8 cellular contexts compared by ENCODE assay signal in the genomic region with DNA sequence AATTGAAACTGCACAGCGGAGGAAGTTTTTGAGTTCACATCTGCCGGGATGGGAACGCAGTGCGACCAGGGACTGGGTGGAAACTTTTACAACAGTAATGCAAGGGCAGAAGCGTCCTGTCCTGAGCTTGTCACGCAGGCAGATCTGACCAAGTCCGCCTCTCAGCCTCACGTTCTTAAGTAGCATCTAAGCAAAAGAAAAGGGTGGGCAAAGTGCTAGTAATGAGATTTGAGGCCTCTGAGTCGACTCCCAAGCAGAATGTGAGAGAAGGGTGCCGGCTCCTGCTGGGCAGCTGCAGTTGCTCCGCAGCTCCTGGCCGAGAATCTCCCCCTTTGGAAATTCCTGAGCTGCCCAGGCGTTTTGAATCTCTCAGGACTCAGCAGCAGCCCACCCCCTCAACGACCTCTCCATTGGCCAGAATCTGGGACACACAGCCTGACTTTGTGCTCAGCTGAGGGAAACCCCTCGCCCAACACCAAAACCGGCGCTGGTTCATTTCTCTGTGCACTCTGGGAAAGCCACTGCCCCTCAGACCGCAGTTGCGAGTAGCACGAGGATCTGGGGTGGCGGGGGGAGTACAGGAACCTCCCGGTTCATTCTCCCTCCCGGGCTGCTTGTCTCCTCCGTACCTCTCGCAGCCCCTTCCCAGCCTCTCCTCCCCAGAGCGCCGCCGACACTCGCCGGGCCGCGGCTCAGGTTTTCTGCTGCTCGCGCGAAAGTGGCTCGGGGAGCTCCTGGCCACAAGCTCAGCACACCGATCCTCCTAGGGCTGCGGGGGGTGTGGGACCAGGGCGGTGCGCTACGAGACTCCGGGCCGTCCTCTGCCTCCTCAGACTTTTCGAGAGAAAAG. TPM values are rescaled to one million over a fixed set of nuclear protein-coding genes. Genes with fewer than 3 reads are reported as not detected.
A peak's percentile ranks its signal among the peaks of the same experiment; 100 is the strongest.
DNase-seq lines count a peak whose midpoint lies in the region; ATAC-seq and TF ChIP-seq lines count a peak whose summit lies in the region.

No MANE protein-coding gene starts in this region.

- peaks cover 11% of the 10 kb centered on the region for H3K27me3 ChIP-seq in DND-41 (ENCODE audit: insufficient read depth, low read length, poor library complexity)
- no peaks in the 10 kb centered on the region; the same call in 1 of the 2 replicates for H3K27me3 ChIP-seq in IMR-90 (ENCODE audit: control insufficient read depth, insufficient read depth, low read length)
- peaks cover 29% of the 10 kb centered on the region for H3K27me3 ChIP-seq in ectodermal cell (ENCODE audit: control insufficient read depth, insufficient read depth, low read length, poor library complexity, severe bottlenecking)

- H2AK5ac ChIP-seq in IMR-90 (ENCODE audit: low read depth, low read length) = peak overlapping the region; percentile 22; the same call in 1 of the 2 replicates

- H3K9ac ChIP-seq in DND-41 (ENCODE audit: low read depth, low read length) (no peak overlapping the region), IMR-90 (ENCODE audit: low read depth, low read length) (peak overlapping the region; percentile 63)

- H3K27ac ChIP-seq in DND-41 (ENCODE audit: low read length) (no peak overlapping the region), IMR-90 (ENCODE audit: insufficient read depth, low read length) (peak overlapping the region; percentile 54), ectodermal cell (ENCODE audit: insufficient read depth, low read depth, low read length, poor library complexity, severe bottlenecking) (peak overlapping the region; percentile 80)

- peaks cover 0 to 11% of the 10 kb centered on the region in 2 experiments; a peak in 1 of 4 replicates for H3K79me1 ChIP-seq in IMR-90 (ENCODE audit: low read depth in 1 of 2, low read length in 2 of 2)

- dilution Hi-C loops in IMR-90 (cut with HindIII; ENCODE audit: low sequenced_read_pairs, unreplicated experiment) = no loop called here

- H4K5ac ChIP-seq in IMR-90 (ENCODE audit: low read depth, low read length) = peak overlapping the region; percentile 21; the same call in 1 of the 2 replicates

- H3K9me3 Mint-ChIP-seq in mesothelial cell of epicardium = peaks cover 8% of the 10 kb centered on the region

- H2BK15ac ChIP-seq in IMR-90 (ENCODE audit: low read depth, low read length) = peak overlapping the region; percentile 67; the same call in 1 of the 3 replicates

- POLR2A ChIA-PET in IMR-90 (lab: Charles Lee; ENCODE audit: unreplicated experiment) = interaction anchor here (0.6 to 0.7 kb wide), 2 partner anchors 79 to 285 kb away, joined by 3 to 6 read pairs; no protein-coding TSS in a partner anchor

- H2BK5ac ChIP-seq in IMR-90 (ENCODE audit: low read depth, low read length, poor library complexity, severe bottlenecking) = peak overlapping the region; percentile 9

- H4K20me1 ChIP-seq in DND-41 (ENCODE audit: insufficient read depth, low read length) (no peaks in the 10 kb centered on the region), IMR-90 (ENCODE audit: insufficient read depth, low read length) (peaks cover 3% of the 10 kb centered on the region; the same call in 1 of the 2 replicates)

- peak overlapping the region; percentile 87 for H3K4me3 Mint-ChIP-seq in mesothelial cell of epicardium

- TF ChIP-seq RAD21 in IMR-90 (IDR thresholded peaks at IDR 0.05; ENCODE audit: low read length) = no peak

- ATAC-seq in DND-41 (ENCODE audit: insufficient read depth, low read depth) (no peak), GM21515 (IDR thresholded peaks at IDR 0.05; ENCODE audit: unreplicated experiment) (peak; percentile 59), IMR-90 (ENCODE audit: low read depth) (peak; percentile 44)

- TF ChIP-seq CTCF in DND-41 (IDR thresholded peaks at IDR 0.05; ENCODE audit: borderline replicate concordance, extremely low read depth, low read length, poor library complexity, severe bottlenecking) = no peak
- no peak for TF ChIP-seq CTCF in IMR-90 (conservative IDR thresholded peaks at IDR 0.05; ENCODE audit: low read depth, low read length)
- no peak for TF ChIP-seq CTCF in mesothelial cell of epicardium (IDR thresholded peaks at IDR 0.05; ENCODE audit: unreplicated experiment)

- TF ChIP-seq POLR2A in IMR-90 (IDR thresholded peaks at IDR 0.05; ENCODE audit: low read depth, low read length) = no peak

- peak overlapping the region; percentile 75 for H3K4ac ChIP-seq in IMR-90 (ENCODE audit: low read depth, low read length)

- H4K8ac ChIP-seq in IMR-90 (ENCODE audit: low read depth in 2 of 2, low read length in 2 of 2) = peak overlapping the region; percentile 9 to 82; a peak in 3 of 4 replicates

- DNase-seq in DND-41 (no peak), IMR-90 (peak; percentile 37), mesothelial cell of epicardium (ENCODE audit: low spot score in 2 of 2, unreplicated experiment in 2 of 2) (peak; percentile 46 to 72), COLO829 (ENCODE audit: low spot score) (no peak)
- peak; percentile 75 to 83 for DNase-seq in activated CD4-positive, alpha-beta T cell treated with anti-CD3 and anti-CD28 coated beads, Interleukin-2, amount 50 U/mL, for 48 hours
- peak; percentile 53 to 80 for DNase-seq in stimulated activated CD8-positive, alpha-beta memory T cell treated with anti-CD3 and anti-CD28 coated beads, Interleukin-7, amount 100 ng/mL, for 48 hours (ENCODE audit: extremely low read depth in 1 of 2, low read depth in 1 of 2)

- H3K14ac ChIP-seq in IMR-90 (replicated peaks; ENCODE audit: low read depth, low read length) = peak overlapping the region; percentile 88

- CTCF ChIA-PET in IMR-90 (lab: Yijun Ruan, JAX) = interaction anchor here (0.6 to 1.0 kb wide), 5 partner anchors 61 to 352 kb away, joined by 3 to 4 read pairs (median 4); no protein-coding TSS in a partner anchor

- peaks cover 35% of the 10 kb centered on the region for H3K4me1 Mint-ChIP-seq in mesothelial cell of epicardium

- H3K18ac ChIP-seq in IMR-90 (ENCODE audit: low read depth, low read length) = peak overlapping the region; percentile 54

- 3% methylated on average over 6 of the region's 44 CpGs; no CpG with 5 or more reads in 1 of the 2 experiments for WGBS in IMR-90 (ENCODE audit: extremely low coverage in 2 of 2, insufficient read length in 1 of 2), 2 experiments
- whole genome bisulfite sequencing in ectodermal cell, 2 experiments = 0 to 1% methylated on average over 44 of the region's 44 CpGs

- BruUV-seq in IMR-90 (replicated peaks; lab: Mats Ljungman, UMichigan) = no TSS peak

- H3K4me3 ChIP-seq in DND-41 (ENCODE audit: low read depth in 1 of 2, low read length in 2 of 2) (peak overlapping the region in 1 of 2 experiments; percentile 65; a peak in 2 of 4 replicates), IMR-90 (ENCODE audit: insufficient read depth, low read depth, low read length) (peak overlapping the region; percentile 54), ectodermal cell (ENCODE audit: insufficient read depth, low read depth, low read length) (peak overlapping the region; percentile 63)

- intact Hi-C loops in IMR-90 (cut with micrococcal nuclease) = loop anchor here (1.0 to 5.0 kb wide), 5 partner anchors 54 to 247 kb away; no protein-coding TSS in a partner anchor

- H3K9me3 ChIP-seq in DND-41 (ENCODE audit: insufficient read depth, low read length, severe bottlenecking) (no peaks in the 10 kb centered on the region), IMR-90 (ENCODE audit: control insufficient read depth, insufficient read depth, low read length) (no peaks in the 10 kb centered on the region), ectodermal cell (ENCODE audit: control insufficient read depth, low read length) (no peaks in the 10 kb centered on the region)

- peaks cover 16% of the 10 kb centered on the region for H3K36me3 Mint-ChIP-seq in mesothelial cell of epicardium

- H3K4me2 ChIP-seq in DND-41 (ENCODE audit: insufficient read depth, low read length) (peak overlapping the region; percentile 84), IMR-90 (ENCODE audit: low read depth, low read length) (peak overlapping the region; percentile 90)

- peaks cover 3% of the 10 kb centered on the region for H3K27me3 Mint-ChIP-seq in mesothelial cell of epicardium (ENCODE audit: low read depth)

- peak overlapping the region; percentile 68 for H2AK9ac ChIP-seq in IMR-90 (replicated peaks; ENCODE audit: low read depth, low read length, poor library complexity)

- peak overlapping the region; percentile 93 for H3K23ac ChIP-seq in IMR-90 (ENCODE audit: low read depth, low read length)

- H3K4me1 ChIP-seq in DND-41 (ENCODE audit: insufficient read depth, low read length) (peaks cover 34% of the 10 kb centered on the region), IMR-90 (ENCODE audit: control insufficient read depth, insufficient read depth, low read length) (no peaks in the 10 kb centered on the region), ectodermal cell (ENCODE audit: control insufficient read depth, insufficient read depth, low read length) (peaks cover 9% of the 10 kb centered on the region)

- H3K79me2 ChIP-seq in DND-41 (ENCODE audit: insufficient read depth, low read length) = no peaks in the 10 kb centered on the region

- H3K27ac Mint-ChIP-seq in mesothelial cell of epicardium = peak overlapping the region; percentile 97

- in situ Hi-C loops in IMR-90 (cut with MboI; ENCODE audit: low sequenced_read_pairs) = loop anchor here (25.0 kb wide), 1 partner anchor 199 kb away; a partner anchor contains a TSS

- H2BK120ac ChIP-seq in IMR-90 (ENCODE audit: low read depth, low read length) = peak overlapping the region; percentile 72

- H3K9me1 ChIP-seq in IMR-90 (ENCODE audit: insufficient read depth, low read length) = 0 out of 2 replicates have a peak, but pooled peaks cover 4% of the 10 kb centered on the region

- H2AFZ ChIP-seq in DND-41 (ENCODE audit: low read depth, low read length) (no peak overlapping the region), IMR-90 (replicated peaks; ENCODE audit: low read length, poor library complexity) (peak overlapping the region; percentile 97)

- H3K36me3 ChIP-seq in DND-41 (ENCODE audit: insufficient read depth, low read length) (peaks cover 5% of the 10 kb centered on the region; the same call in 1 of the 2 replicates), IMR-90 (ENCODE audit: control insufficient read depth, insufficient read depth, low read length) (peaks cover 13% of the 10 kb centered on the region), ectodermal cell (ENCODE audit: control insufficient read depth, insufficient read depth, low read length) (peaks cover 11% of the 10 kb centered on the region)

- H3K56ac ChIP-seq in IMR-90 (ENCODE audit: extremely low read depth, insufficient read depth, low read length) = peak overlapping the region; percentile 43; the same call in 1 of the 2 replicates

- H2BK20ac ChIP-seq in IMR-90 (ENCODE audit: low read depth, low read length) = peak overlapping the region; percentile 58; the same call in 1 of the 2 replicates

- H4K91ac ChIP-seq in IMR-90 (ENCODE audit: insufficient read depth, low read depth, low read length) = peak overlapping the region; percentile 44

TF ChIP-seq in IMR-90, 13 proteins besides CTCF, POLR2A, EP300 and RAD21 (continues in another document):
- TF ChIP-seq RFX5 (IDR thresholded peaks at IDR 0.05; ENCODE audit: low read depth, low read length) = no peak

RNA-seq across cellular contexts. Expression of a gene that starts 0.9 kb away (rescaled TPM):
- 12.5 and 12.9 TPM in 2 replicates for total RNA-seq in IMR-90 (2012; rRNA removed)
- 14.1 and 15.6 TPM in 2 replicates for polyA plus RNA-seq in IMR-90 (2012; rRNA removed)
- 6.3 and 10.1 TPM in 2 replicates for polyA plus RNA-seq in IMR-90 (2012; cell fraction: cytosol; rRNA removed)
- polyA plus RNA-seq in IMR-90 (2012; cell fraction: nucleus; rRNA removed; ENCODE audit: low replicate concordance) = 6.1 TPM in 2 replicates
- polyA plus RNA-seq in ectodermal cell (2013, experiment 1 of 4) = 10.5 TPM
- polyA plus RNA-seq in ectodermal cell (2013, experiment 2 of 4) = 14.8 TPM
- polyA plus RNA-seq in ectodermal cell (2013, experiment 3 of 4) = 13.2 TPM
- polyA plus RNA-seq in ectodermal cell (2013, experiment 4 of 4) = 13.9 TPM
- 21.5 to 25.5 TPM (median 23.5 TPM) in 3 replicates for total RNA-seq in mesothelial cell of epicardium

Comparison
In these comparisons a context has a peak if more than half of its experiments do, and no peak if none do; other contexts are left out.
1. DNase-seq: peak in IMR-90 (single experiment), activated CD4-positive, alpha-beta T cell treated with anti-CD3 and anti-CD28 coated beads, Interleukin-2, amount 50 U/mL, for 48 hours (2 of 2), mesothelial cell of epicardium (2 of 2) and stimulated activated CD8-positive, alpha-beta memory T cell treated with anti-CD3 and anti-CD28 coated beads, Interleukin-7, amount 100 ng/mL, for 48 hours (2 of 2); none in DND-41 (single experiment) and COLO829 (single experiment).